Comparison of ENCODE assay signal across 21 cellular contexts in the genomic region with DNA sequence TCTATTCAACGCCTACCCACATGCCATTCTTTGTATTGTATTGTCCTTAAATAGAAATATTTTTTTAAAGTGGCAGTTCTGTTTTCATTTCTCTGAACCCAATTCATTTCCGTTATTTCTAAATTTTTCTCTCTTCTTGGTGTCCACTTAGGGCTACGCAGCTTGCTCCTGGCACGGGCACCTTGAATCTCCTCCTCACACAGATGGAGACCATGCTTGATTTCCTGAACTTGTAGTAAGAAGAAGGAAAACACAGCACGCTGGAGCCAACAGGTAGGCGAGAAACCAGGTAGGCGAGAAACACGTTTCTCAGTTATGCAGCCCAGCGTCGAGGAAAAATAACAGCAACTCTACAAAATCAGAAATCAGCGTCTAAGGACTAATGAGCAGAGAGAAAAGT.
A peak's percentile ranks its signal among the peaks of the same experiment; 100 is the strongest.
DNase-seq lines count a peak whose midpoint lies in the region; ATAC-seq and TF ChIP-seq lines count a peak whose summit lies in the region.
"Had no signal": no experiment of that assay in that cellular context is flagged by ENCODE, and none has a peak within 500 bp of the region (broad histone marks: within the 10 kb centered on the region; RNA-seq: fewer than 3 reads in every experiment).

No MANE protein-coding gene starts in this region.

- DNase-seq in G401 (ENCODE audit: low spot score) = peak; percentile 60
- DNase-seq in WTC11 (ENCODE audit: low spot score) = no peak
- DNase-seq in cerebellum (ENCODE audit: low spot score) = peak; percentile 5
- no peak for DNase-seq in AML-193 (lab: John Stamatoyannopoulos, UW)
- DNase-seq in progenitor cell of endocrine pancreas (ENCODE audit: low spot score, unreplicated experiment) = no peak
- DNase-seq in NCI-H2196 (lab: John Stamatoyannopoulos, UW; ENCODE audit: unreplicated experiment) = no peak
- DNase-seq: BE2C; C1 segment of cervical spinal cord; CD4-positive, alpha-beta memory T cell; CD4-positive, CD25-positive, alpha-beta regulatory T cell; CD8-positive, alpha-beta memory T cell; COR-L47; DMS 273 treated with DMSO at 0.1 percent for 48 hours; DMS153; DMS53; DMS79; DND-41; EL; GF-D8 had no signal

- H3K36me3 Mint-ChIP-seq in WTC11 (peaks cover 17% of the 10 kb centered on the region), progenitor cell of endocrine pancreas (ENCODE audit: insufficient read depth) (peaks cover 14% of the 10 kb centered on the region)
- H3K36me3 Mint-ChIP-seq: CD14-positive monocyte; CD4-positive, alpha-beta memory T cell; CD4-positive, CD25-positive, alpha-beta regulatory T cell; CD8-positive, alpha-beta memory T cell had no signal

- peaks cover 12% of the 10 kb centered on the region for H3K9me3 Mint-ChIP-seq in WTC11
- no peaks in the 10 kb centered on the region for H3K9me3 Mint-ChIP-seq in progenitor cell of endocrine pancreas (ENCODE audit: low read depth)
- H3K9me3 Mint-ChIP-seq: CD4-positive, alpha-beta memory T cell; CD4-positive, CD25-positive, alpha-beta regulatory T cell; CD8-positive, alpha-beta memory T cell had no signal

- no peak for TF ChIP-seq CTCF in WTC11 (IDR thresholded peaks at IDR 0.05)
- TF ChIP-seq CTCF in progenitor cell of endocrine pancreas (IDR thresholded peaks at IDR 0.05; ENCODE audit: unreplicated experiment) = no peak

- in situ Hi-C loops in G401 (cut with HindIII; ENCODE audit: low sequenced_read_pairs) = no loop called here

- CTCF ChIA-PET in WTC11 (lab: Charles Lee) = no interaction called here

- H3K4me1 Mint-ChIP-seq in WTC11 (peaks cover 2% of the 10 kb centered on the region; the same call in 1 of the 2 replicates), progenitor cell of endocrine pancreas (ENCODE audit: low read depth) (peaks cover 27% of the 10 kb centered on the region)
- H3K4me1 Mint-ChIP-seq: CD14-positive monocyte; CD4-positive, alpha-beta memory T cell; CD4-positive, CD25-positive, alpha-beta regulatory T cell; CD8-positive, alpha-beta memory T cell had no signal

- H3K27ac Mint-ChIP-seq in WTC11 = peak overlapping the region; percentile 29; the same call in 1 of the 2 replicates
- H3K27ac Mint-ChIP-seq in progenitor cell of endocrine pancreas = no peak overlapping the region
- H3K27ac Mint-ChIP-seq: CD14-positive monocyte; CD4-positive, alpha-beta memory T cell; CD4-positive, CD25-positive, alpha-beta regulatory T cell; CD8-positive, alpha-beta memory T cell had no signal

- H3K27me3 Mint-ChIP-seq in WTC11 (ENCODE audit: low read depth) (no peaks in the 10 kb centered on the region), progenitor cell of endocrine pancreas (no peaks in the 10 kb centered on the region)

- no peak for ATAC-seq in WTC11
- ATAC-seq: A549 had no signal

- POLR2A ChIA-PET in WTC11 (lab: Charles Lee) = no interaction called here

- H3K4me3 Mint-ChIP-seq in WTC11 (no peak overlapping the region), progenitor cell of endocrine pancreas (ENCODE audit: low read depth) (no peak overlapping the region)
- H3K4me3 Mint-ChIP-seq: CD14-positive monocyte; CD4-positive, alpha-beta memory T cell; CD4-positive, CD25-positive, alpha-beta regulatory T cell; CD8-positive, alpha-beta memory T cell had no signal

TF ChIP-seq in WTC11, 78 proteins besides CTCF, POLR2A, EP300 and RAD21:
- TF ChIP-seq, protein P1, sequence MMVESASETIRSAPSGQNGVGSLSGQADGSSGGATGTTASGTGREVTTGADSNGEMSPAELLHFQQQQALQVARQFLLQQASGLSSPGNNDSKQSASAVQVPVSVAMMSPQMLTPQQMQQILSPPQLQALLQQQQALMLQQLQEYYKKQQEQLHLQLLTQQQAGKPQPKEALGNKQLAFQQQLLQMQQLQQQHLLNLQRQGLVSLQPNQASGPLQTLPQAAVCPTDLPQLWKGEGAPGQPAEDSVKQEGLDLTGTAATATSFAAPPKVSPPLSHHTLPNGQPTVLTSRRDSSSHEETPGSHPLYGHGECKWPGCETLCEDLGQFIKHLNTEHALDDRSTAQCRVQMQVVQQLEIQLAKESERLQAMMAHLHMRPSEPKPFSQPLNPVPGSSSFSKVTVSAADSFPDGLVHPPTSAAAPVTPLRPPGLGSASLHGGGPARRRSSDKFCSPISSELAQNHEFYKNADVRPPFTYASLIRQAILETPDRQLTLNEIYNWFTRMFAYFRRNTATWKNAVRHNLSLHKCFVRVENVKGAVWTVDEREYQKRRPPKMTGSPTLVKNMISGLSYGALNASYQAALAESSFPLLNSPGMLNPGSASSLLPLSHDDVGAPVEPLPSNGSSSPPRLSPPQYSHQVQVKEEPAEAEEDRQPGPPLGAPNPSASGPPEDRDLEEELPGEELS (CRISPR knock-in tag; IDR thresholded peaks at IDR 0.05) = no peak

Comparison
In these comparisons a context has a peak if more than half of its experiments do, and no peak if none do; other contexts are left out.
1. DNase-seq: peak in G401 (single experiment) and cerebellum (single experiment); none in WTC11 (single experiment), AML-193 (0 of 2), progenitor cell of endocrine pancreas (single experiment) and NCI-H2196 (single experiment).